Comparison of ENCODE assay signal across 23 cellular contexts in the genomic region with DNA sequence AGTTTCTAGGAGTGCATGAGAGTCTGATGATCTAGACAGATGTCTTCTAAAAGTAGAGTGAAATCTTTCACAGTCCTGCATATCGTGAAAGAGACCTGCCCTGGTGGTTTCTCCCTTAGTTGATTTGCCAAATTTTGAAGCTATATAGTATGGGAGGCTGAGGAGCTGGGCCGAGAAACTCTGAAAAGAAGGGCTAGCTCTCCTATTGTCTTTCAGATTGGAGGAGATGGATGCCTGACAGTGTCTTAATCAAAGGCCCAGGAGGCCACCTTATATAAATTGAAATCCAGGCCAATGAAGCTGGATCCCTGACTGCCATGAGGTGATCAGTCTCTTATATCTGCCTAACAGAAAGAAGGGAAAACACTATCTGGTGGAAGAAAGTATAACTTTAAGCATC. TPM values are rescaled to one million over a fixed set of nuclear protein-coding genes. Genes with fewer than 3 reads are reported as not detected.
DNase-seq lines count a peak whose midpoint lies in the region; ATAC-seq, FAIRE-seq and TF ChIP-seq lines count a peak whose summit lies in the region.
"Had no signal": no experiment of that assay in that cellular context is flagged by ENCODE, and none has a peak within 500 bp of the region (broad histone marks: within the 10 kb centered on the region; RNA-seq: fewer than 3 reads in every experiment).

No MANE protein-coding gene starts in this region.

- H3K4me3 Mint-ChIP-seq in activated CD4-positive, alpha-beta T cell treated with anti-CD3 and anti-CD28 coated beads, Interleukin-2, amount 10 ng/mL, durations not matched to agents 24 days and 14 days = no peak overlapping the region
- no peak overlapping the region for H3K4me3 Mint-ChIP-seq in GM23338
- H3K4me3 Mint-ChIP-seq in stimulated activated naive CD8-positive, alpha-beta T cell treated with anti-CD3 and anti-CD28 coated beads, Interleukin-15, amount 100 ng/mL, for 72 hours = no peak overlapping the region
- H3K4me3 Mint-ChIP-seq: B cell; CD4-positive, alpha-beta T cell; CD8-positive, alpha-beta memory T cell had no signal

- no peak overlapping the region for H3K27ac Mint-ChIP-seq in activated CD4-positive, alpha-beta T cell treated with anti-CD3 and anti-CD28 coated beads, Interleukin-2, amount 10 ng/mL, durations not matched to agents 24 days and 14 days
- no peak overlapping the region for H3K27ac Mint-ChIP-seq in GM23338
- H3K27ac Mint-ChIP-seq in stimulated activated naive CD8-positive, alpha-beta T cell treated with anti-CD3 and anti-CD28 coated beads, Interleukin-15, amount 100 ng/mL, for 72 hours = no peak overlapping the region
- H3K27ac Mint-ChIP-seq: B cell; CD4-positive, alpha-beta T cell had no signal

- no peaks in the 10 kb centered on the region for H4K20me1 ChIP-seq in GM23338 (replicated peaks; ENCODE audit: insufficient read depth)
- H4K20me1 ChIP-seq in H1 (replicated peaks in 1 of 2; ENCODE audit: control insufficient read depth in 1 of 2, insufficient read depth in 2 of 2, low read length in 2 of 2) = no peaks in the 10 kb centered on the region
- H4K20me1 ChIP-seq: BLaER1 had no signal

- H4K8ac ChIP-seq in H1 (ENCODE audit: extremely low read depth, insufficient read depth, low read length) = no peak overlapping the region

- no peak for TF ChIP-seq CTCF in GM23338 (conservative IDR thresholded peaks at IDR 0.05; ENCODE audit: low read depth in 2 of 2)
- no peak for TF ChIP-seq CTCF in H1 (IDR thresholded peaks at IDR 0.05; ENCODE audit: control extremely low read depth in 1 of 3, insufficient read depth in 1 of 3, low read depth in 1 of 3, low read length in 3 of 3)

- CTCF ChIA-PET in H1 (lab: Charles Lee; ENCODE audit: partially characterized antibody) = interaction anchor here (0.8 to 2.5 kb wide), 6 partner anchors 9 to 167 kb away, joined by 3 to 16 read pairs (median 3); no protein-coding TSS in a partner anchor

- no peak overlapping the region for H3K18ac ChIP-seq in H1 (ENCODE audit: extremely low read depth, low read length)

- no peak overlapping the region for H2BK120ac ChIP-seq in H1 (replicated peaks; ENCODE audit: low read depth, low read length)

- H4K91ac ChIP-seq in H1 (replicated peaks; ENCODE audit: insufficient read length, low read length) = no peak overlapping the region

- no peak overlapping the region for H3K27ac ChIP-seq in GM23338 (ENCODE audit: low read depth)
- H3K27ac ChIP-seq in H1 (ENCODE audit: low read depth, low read length) = no peak overlapping the region
- H3K27ac ChIP-seq: 22Rv1, BLaER1, C4-2B had no signal

- peak; percentile 55; the same call in 2 of the 3 replicates for ATAC-seq in GM23338
- ATAC-seq in stimulated activated naive CD8-positive, alpha-beta T cell treated with anti-CD3 and anti-CD28 coated beads, Interleukin-15, amount 100 ng/mL, for 72 hours = no peak
- no peak for ATAC-seq in GM21423 (IDR thresholded peaks at IDR 0.05; ENCODE audit: unreplicated experiment)

- peaks cover 2% of the 10 kb centered on the region for H3K4me1 Mint-ChIP-seq in activated CD4-positive, alpha-beta T cell treated with anti-CD3 and anti-CD28 coated beads, Interleukin-2, amount 10 ng/mL, durations not matched to agents 24 days and 14 days
- peaks cover 5% of the 10 kb centered on the region; the same call in 2 of the 3 replicates for H3K4me1 Mint-ChIP-seq in GM23338
- H3K4me1 Mint-ChIP-seq in stimulated activated naive CD8-positive, alpha-beta T cell treated with anti-CD3 and anti-CD28 coated beads, Interleukin-15, amount 100 ng/mL, for 72 hours = no peaks in the 10 kb centered on the region

- no peak overlapping the region for H3K4ac ChIP-seq in H1 (replicated peaks; ENCODE audit: insufficient read length, low read depth, low read length)

- no peak overlapping the region for H3K23ac ChIP-seq in H1 (ENCODE audit: insufficient read length)

- no peaks in the 10 kb centered on the region for H3F3A ChIP-seq in GM23338 (replicated peaks; ENCODE audit: low read depth)

- H3K79me2 ChIP-seq in GM23338 (replicated peaks; ENCODE audit: insufficient read depth) = no peaks in the 10 kb centered on the region
- H3K79me2 ChIP-seq in H1 (ENCODE audit: control insufficient read depth in 1 of 2, insufficient read depth in 2 of 2, low read length in 2 of 2) = no peaks in the 10 kb centered on the region

- POLR2A ChIA-PET in H1 (lab: Charles Lee; ENCODE audit: partially characterized antibody) = interaction anchor here (1.0 kb wide), 1 partner anchor 9 kb away, joined by 3 read pairs; no protein-coding TSS in a partner anchor

- H3K9me3 ChIP-seq in H1 (ENCODE audit: insufficient read depth in 2 of 2, low read depth in 1 of 2, low read length in 1 of 2) = peaks cover 0 to 8% of the 10 kb centered on the region in 2 experiments; a peak in 1 of 4 replicates

- H3K27me3 Mint-ChIP-seq in activated CD4-positive, alpha-beta T cell treated with anti-CD3 and anti-CD28 coated beads, Interleukin-2, amount 10 ng/mL, durations not matched to agents 24 days and 14 days = no peaks in the 10 kb centered on the region
- peaks cover 1% of the 10 kb centered on the region for H3K27me3 Mint-ChIP-seq in GM23338 (ENCODE audit: insufficient read depth, low read depth, poor library complexity)
- no peaks in the 10 kb centered on the region for H3K27me3 Mint-ChIP-seq in stimulated activated naive CD8-positive, alpha-beta T cell treated with anti-CD3 and anti-CD28 coated beads, Interleukin-15, amount 100 ng/mL, for 72 hours
- H3K27me3 Mint-ChIP-seq: B cell; CD4-positive, alpha-beta T cell; CD8-positive, alpha-beta memory T cell had no signal

- 0 out of 2 replicates have a peak, but pooled peaks cover 2% of the 10 kb centered on the region for H3K9me2 ChIP-seq in GM23338 (ENCODE audit: insufficient read depth)

- H3K79me1 ChIP-seq in H1 (ENCODE audit: low read depth, low read length) = no peaks in the 10 kb centered on the region

- no peak for TF ChIP-seq POLR2A in H1 (IDR thresholded peaks at IDR 0.05; ENCODE audit: control extremely low read depth in 1 of 2, low read depth in 2 of 2, low read length in 2 of 2)

- H3K9me3 Mint-ChIP-seq in activated CD4-positive, alpha-beta T cell treated with anti-CD3 and anti-CD28 coated beads, Interleukin-2, amount 10 ng/mL, durations not matched to agents 24 days and 14 days = peaks cover 33% of the 10 kb centered on the region
- peaks cover 31% of the 10 kb centered on the region for H3K9me3 Mint-ChIP-seq in GM23338
- peaks cover 34 to 40% of the 10 kb centered on the region in 2 donors for H3K9me3 Mint-ChIP-seq in stimulated activated naive CD8-positive, alpha-beta T cell treated with anti-CD3 and anti-CD28 coated beads, Interleukin-15, amount 100 ng/mL, for 72 hours

- H2AFZ ChIP-seq in GM23338 (peak overlapping the region; percentile 26; the same call in 1 of the 2 replicates), H1 (ENCODE audit: low read length) (0 out of 2 replicates have a peak overlapping the region, but pooled peaks have one; percentile 61)

- no peak overlapping the region for H4K5ac ChIP-seq in H1 (ENCODE audit: insufficient read length, low read depth, low read length)

- WGBS in H1 (ENCODE audit: extremely low coverage in 1 of 2, insufficient coverage in 1 of 2, insufficient read length in 1 of 2, insufficient replicate concordance in 2 of 2, low coverage in 1 of 2, low lambda C conversion rate in 2 of 2, missing lambda C conversion rate in 1 of 2), 2 experiments = 74% methylated on average over 2 of the region's 2 CpGs; no CpG with 5 or more reads in 1 of the 2 experiments

- no peak overlapping the region for H2BK20ac ChIP-seq in H1 (ENCODE audit: low read length)

- no peak overlapping the region for H3K14ac ChIP-seq in H1 (ENCODE audit: insufficient read length)

- no peak overlapping the region for H2AK5ac ChIP-seq in H1 (ENCODE audit: low read depth, low read length)

- H2BK15ac ChIP-seq in H1 (ENCODE audit: low read length) = no peak overlapping the region

- no peak overlapping the region for H3K9ac ChIP-seq in H1 (replicated peaks in 1 of 4; ENCODE audit: extremely low read depth in 1 of 4, low read depth in 3 of 4, low read length in 3 of 4)
- H3K9ac ChIP-seq: BLaER1 had no signal

- H3K4me2 ChIP-seq in GM23338 (no peak overlapping the region), H1 (ENCODE audit: insufficient read depth in 1 of 2, low read depth in 2 of 2, low read length in 2 of 2) (no peak overlapping the region)
- H3K4me2 ChIP-seq: BLaER1 had no signal

- no peak for TF ChIP-seq EP300 in H1 (IDR thresholded peaks at IDR 0.05; ENCODE audit: borderline replicate concordance in 1 of 2, low read depth in 2 of 2, low read length in 2 of 2)

- H3K4me1 ChIP-seq in GM23338 (ENCODE audit: insufficient read depth) (no peaks in the 10 kb centered on the region), H1 (replicated peaks in 1 of 4; ENCODE audit: control insufficient read depth in 3 of 4, insufficient read depth in 4 of 4, low read length in 3 of 4) (no peaks in the 10 kb centered on the region)
- H3K4me1 ChIP-seq: BLaER1 had no signal

- H3K23me2 ChIP-seq in H1 (ENCODE audit: low read depth, low read length) = no peaks in the 10 kb centered on the region

- no peak for FAIRE-seq in H1 (lab: Jason Lieb, UNC)
- FAIRE-seq: A204.1, D721Med, G401.6, GM12892, GM19239 had no signal

- H3K36me3 ChIP-seq in GM23338 (ENCODE audit: insufficient read depth) (no peaks in the 10 kb centered on the region), H1 (ENCODE audit: control insufficient read depth in 2 of 4, insufficient read depth in 4 of 4, low read length in 3 of 4) (no peaks in the 10 kb centered on the region; a peak in 1 of 8 replicates)
- H3K36me3 ChIP-seq: BLaER1 had no signal

- H3K56ac ChIP-seq in H1 (replicated peaks; ENCODE audit: insufficient read length, low read depth, low read length) = no peak overlapping the region

- no peak overlapping the region for H2BK12ac ChIP-seq in H1 (ENCODE audit: low read depth, low read length)

- intact Hi-C loops in activated CD4-positive, alpha-beta T cell treated with anti-CD3 and anti-CD28 coated beads, Interleukin-2, amount 10 ng/mL, durations not matched to agents 24 days and 14 days (cut with micrococcal nuclease) = no loop called here

- no peak for TF ChIP-seq RAD21 in H1 (IDR thresholded peaks at IDR 0.05 in 1 of 2, conservative IDR thresholded peaks at IDR 0.05 in 1 of 2; ENCODE audit: low read depth in 2 of 2, low read length in 2 of 2)

- H3K36me3 Mint-ChIP-seq in activated CD4-positive, alpha-beta T cell treated with anti-CD3 and anti-CD28 coated beads, Interleukin-2, amount 10 ng/mL, durations not matched to agents 24 days and 14 days (ENCODE audit: low read depth) = peaks cover 27% of the 10 kb centered on the region
- peaks cover 17% of the 10 kb centered on the region; the same call in 2 of the 3 replicates for H3K36me3 Mint-ChIP-seq in GM23338 (ENCODE audit: low read depth)

- peak; percentile 41 for DNase-seq in activated CD4-positive, alpha-beta T cell treated with anti-CD3 and anti-CD28 coated beads, Interleukin-2, amount 10 ng/mL, durations not matched to agents 24 days and 14 days
- DNase-seq in activated CD4-positive, alpha-beta T cell treated with anti-CD3 and anti-CD28 coated beads for 48 hours = no peak
- DNase-seq in GM23338 (ENCODE audit: low spot score) = no peak
- DNase-seq in H1 (ENCODE audit: low read depth in 1 of 2, low spot score in 2 of 2) = no peak
- no peak for DNase-seq in stimulated activated naive CD8-positive, alpha-beta T cell treated with anti-CD3 and anti-CD28 coated beads, Interleukin-15, amount 100 ng/mL, for 72 hours
- DNase-seq: CD4-positive, alpha-beta T cell; CD8-positive, alpha-beta memory T cell; DMS 273 treated with DMSO at 0.1 percent for 48 hours; DMS79 treated with DMSO at 0.1 percent for 48 hours; GOT3; H7; HCEC 1CT had no signal

- H3K4me3 ChIP-seq in GM23338 (no peak overlapping the region), H1 (ENCODE audit: extremely low read depth in 1 of 4, insufficient read depth in 2 of 4, low read depth in 3 of 4, low read length in 4 of 4) (no peak overlapping the region)
- H3K4me3 ChIP-seq: BLaER1 had no signal

- H2BK5ac ChIP-seq in H1 (ENCODE audit: low read depth, low read length) = no peak overlapping the region

- H3K27me3 ChIP-seq in GM23338 (ENCODE audit: insufficient read depth) (no peaks in the 10 kb centered on the region), H1 (replicated peaks in 1 of 4; ENCODE audit: control insufficient read depth in 3 of 4, extremely low read depth in 1 of 4, insufficient read depth in 3 of 4, low read length in 3 of 4) (no peaks in the 10 kb centered on the region)
- H3K27me3 ChIP-seq: BLaER1 had no signal

RNA-seq across cellular contexts. Expression of gene CD84, which starts 18.4 kb away (rescaled TPM):
- total RNA-seq in activated CD4-positive, alpha-beta T cell treated with anti-CD3 and anti-CD28 coated beads, Interleukin-2, amount 10 ng/mL, durations not matched to agents 24 days and 14 days = 17.3 and 17.7 TPM in 2 replicates
- under 0.01 TPM in 1 of 2 replicates, not detected in the other for total RNA-seq in GM23338 (2014; rRNA removed; shearing (Covaris generic))
- not detected in 2 replicates for polyA plus RNA-seq in GM23338 (2016; fragmentation: Nextera tagmentation; extraction: Ambion mirVana)
- not detected in 2 replicates for total RNA-seq in H1 (2021; fragmentation: NEBNext Ultra II Directional; extraction: Animal tissue kit (Norgen Biotek cat#: 25700))
- polyA plus RNA-seq in H1 (2011; rRNA removed) = not detected in 2 replicates
- polyA plus RNA-seq in H1 (2011; cell fraction: cytosol; rRNA removed) = not detected
- polyA plus RNA-seq in H1 (2011; cell fraction: nucleus; rRNA removed) = not detected
- not detected in 4 replicates for polyA plus RNA-seq in H1 (2012, experiment 1 of 2)
- polyA plus RNA-seq in H1 (2012, experiment 2 of 2) = not detected
- polyA plus RNA-seq in H1 (2013, experiment 1 of 2) = not detected
- not detected for polyA plus RNA-seq in H1 (2013, experiment 2 of 2)
- polyA minus RNA-seq in H1 (2011; rRNA and poly(A)+ RNA removed) = not detected in 2 replicates
- polyA minus RNA-seq in H1 (2011; cell fraction: cytosol; rRNA and poly(A)+ RNA removed) = not detected
- polyA minus RNA-seq in H1 (2011; cell fraction: nucleus; rRNA and poly(A)+ RNA removed) = not detected
- total RNA-seq: H7 had no signal
- polyA plus RNA-seq: AG04450 had no signal

RNA-seq across cellular contexts. Expression of gene SLAMF1, which starts 49.1 kb away (rescaled TPM):
- 113 and 114 TPM in 2 replicates for total RNA-seq in activated CD4-positive, alpha-beta T cell treated with anti-CD3 and anti-CD28 coated beads, Interleukin-2, amount 10 ng/mL, durations not matched to agents 24 days and 14 days
- total RNA-seq in GM23338 (2014; rRNA removed; shearing (Covaris generic)) = not detected in 2 replicates
- polyA plus RNA-seq in GM23338 (2016; fragmentation: Nextera tagmentation; extraction: Ambion mirVana) = not detected in 2 replicates
- not detected in 2 replicates for total RNA-seq in H1 (2021; fragmentation: NEBNext Ultra II Directional; extraction: Animal tissue kit (Norgen Biotek cat#: 25700))
- polyA plus RNA-seq in H1 (2011; rRNA removed) = not detected in 2 replicates
- polyA plus RNA-seq in H1 (2011; cell fraction: cytosol; rRNA removed) = not detected
- polyA plus RNA-seq in H1 (2011; cell fraction: nucleus; rRNA removed) = not detected
- not detected in 4 replicates for polyA plus RNA-seq in H1 (2012, experiment 1 of 2)
- polyA plus RNA-seq in H1 (2012, experiment 2 of 2) = not detected
- not detected for polyA plus RNA-seq in H1 (2013, experiment 1 of 2)
- 0.02 TPM for polyA plus RNA-seq in H1 (2013, experiment 2 of 2)
- polyA minus RNA-seq in H1 (2011; rRNA and poly(A)+ RNA removed) = not detected in 2 replicates
- not detected for polyA minus RNA-seq in H1 (2011; cell fraction: cytosol; rRNA and poly(A)+ RNA removed)
- polyA minus RNA-seq in H1 (2011; cell fraction: nucleus; rRNA and poly(A)+ RNA removed) = not detected
- total RNA-seq: H7 had no signal
- polyA plus RNA-seq: AG04450 had no signal

Comparison
In these comparisons a context has a peak if more than half of its experiments do, and no peak if none do; other contexts are left out.
1. RNA of gene CD84, which starts 18.4 kb away (total RNA-seq): 17.3 to 17.7 TPM in activated CD4-positive, alpha-beta T cell treated with anti-CD3 and anti-CD28 coated beads, Interleukin-2, amount 10 ng/mL, durations not matched to agents 24 days and 14 days; under 0.01 TPM in GM23338 and not detected in H1; every median in the first group is over 10 times any median in the second.
2. RNA of gene SLAMF1, which starts 49.1 kb away (total RNA-seq): 113 to 114 TPM in activated CD4-positive, alpha-beta T cell treated with anti-CD3 and anti-CD28 coated beads, Interleukin-2, amount 10 ng/mL, durations not matched to agents 24 days and 14 days; not detected in GM23338 and not detected in H1; every median in the first group is over 100 times any median in the second.